ENCODE assay signal across 1 cellular context in genomic region chr2:44004735-44005602, GRCh38.
TF ChIP-seq lines count a peak whose summit lies in the region.

No MANE protein-coding gene starts in this region.

TF ChIP-seq in GM12878, 131 proteins besides CTCF, POLR2A, EP300 and RAD21:
- TF ChIP-seq ZBED1 (IDR thresholded peaks at IDR 0.05; ENCODE audit: borderline replicate concordance) (no peak), ZBTB33 (IDR thresholded peaks at IDR 0.05) (no peak), BCL3 (IDR thresholded peaks at IDR 0.05; ENCODE audit: borderline replicate concordance, insufficient read depth, low read depth, low read length, poor library complexity, severe bottlenecking) (no peak), ZSCAN29 (IDR thresholded peaks at IDR 0.05) (no peak), ASH2L (IDR thresholded peaks at IDR 0.05; ENCODE audit: borderline replicate concordance, low read depth) (no peak), NFXL1 (IDR thresholded peaks at IDR 0.05; ENCODE audit: borderline replicate concordance) (no peak), SUPT20H (IDR thresholded peaks at IDR 0.05; ENCODE audit: borderline replicate concordance, control insufficient read depth, low read depth, low read length) (no peak), NKRF (conservative IDR thresholded peaks at IDR 0.05) (no peak)
- TF ChIP-seq, protein P1, sequence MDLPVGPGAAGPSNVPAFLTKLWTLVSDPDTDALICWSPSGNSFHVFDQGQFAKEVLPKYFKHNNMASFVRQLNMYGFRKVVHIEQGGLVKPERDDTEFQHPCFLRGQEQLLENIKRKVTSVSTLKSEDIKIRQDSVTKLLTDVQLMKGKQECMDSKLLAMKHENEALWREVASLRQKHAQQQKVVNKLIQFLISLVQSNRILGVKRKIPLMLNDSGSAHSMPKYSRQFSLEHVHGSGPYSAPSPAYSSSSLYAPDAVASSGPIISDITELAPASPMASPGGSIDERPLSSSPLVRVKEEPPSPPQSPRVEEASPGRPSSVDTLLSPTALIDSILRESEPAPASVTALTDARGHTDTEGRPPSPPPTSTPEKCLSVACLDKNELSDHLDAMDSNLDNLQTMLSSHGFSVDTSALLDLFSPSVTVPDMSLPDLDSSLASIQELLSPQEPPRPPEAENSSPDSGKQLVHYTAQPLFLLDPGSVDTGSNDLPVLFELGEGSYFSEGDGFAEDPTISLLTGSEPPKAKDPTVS (IDR thresholded peaks at IDR 0.05; ENCODE audit: low read depth, low read length): no peak
